Comparison of ENCODE assay signal across 18 cellular contexts in genomic region chr5:87605663-87606062, GRCh38.
A peak's percentile ranks its signal among the peaks of the same experiment; 100 is the strongest.
DNase-seq lines count a peak whose midpoint lies in the region; ATAC-seq and TF ChIP-seq lines count a peak whose summit lies in the region.
"Had no signal": no experiment of that assay in that cellular context is flagged by ENCODE, and none has a peak within 500 bp of the region (broad histone marks: within the 10 kb centered on the region; RNA-seq: fewer than 3 reads in every experiment).

No MANE protein-coding gene starts in this region.

- no peak overlapping the region for H3K9ac ChIP-seq in GM23248
- H3K9ac ChIP-seq: BLaER1 had no signal

- H3K9me3 Mint-ChIP-seq in WTC11 (peaks cover 16% of the 10 kb centered on the region; the same call in 1 of the 2 replicates), neural crest cell (no peaks in the 10 kb centered on the region)
- no peaks in the 10 kb centered on the region for H3K9me3 Mint-ChIP-seq in activated T-helper 2 cell treated with anti-CD3 and anti-CD28 coated beads, Interferon-gamma antibody, Interleukin-2, Interleukin-4, amounts not matched to agents 10 μg/mL and 5 μg/mL and 100 μg/mL, durations not matched to agents 14 hours and 24 hours and 36 hours

- H3K4me1 ChIP-seq in transverse colon = no peaks in the 10 kb centered on the region
- no peaks in the 10 kb centered on the region for H3K4me1 ChIP-seq in GM23248 (ENCODE audit: insufficient read depth)
- H3K4me1 ChIP-seq: BLaER1, Caco-2 had no signal

- H3F3A ChIP-seq in GM23248 (ENCODE audit: insufficient read depth) = no peaks in the 10 kb centered on the region

- H3K79me2 ChIP-seq in GM23248 (ENCODE audit: insufficient read depth) = no peaks in the 10 kb centered on the region

- H3K27me3 ChIP-seq in H7 (ENCODE audit: control insufficient read depth, insufficient read depth, low read length) = no peaks in the 10 kb centered on the region
- H3K27me3 ChIP-seq in transverse colon = no peaks in the 10 kb centered on the region
- no peaks in the 10 kb centered on the region for H3K27me3 ChIP-seq in GM23248 (replicated peaks; ENCODE audit: insufficient read depth)
- H3K27me3 ChIP-seq: BLaER1 had no signal

- 79% methylated on average over 2 of the region's 2 CpGs; no CpG with 5 or more reads in 1 of the 2 donors for WGBS in transverse colon (ENCODE audit: low coverage in 1 of 2), 2 donors
- WGBS in GM23248 (ENCODE audit: low coverage in 1 of 2, low lambda C conversion rate in 2 of 2, missing lambda C conversion rate in 2 of 2), 2 experiments = 5 to 10% methylated on average over 2 of the region's 2 CpGs

- DNase-seq in ELF-1 (ENCODE audit: low read depth, low spot score) = peak; percentile 5
- DNase-seq in H7 = peak; percentile 3
- no peak for DNase-seq in WTC11 (ENCODE audit: low spot score)
- DNase-seq in neural crest cell (ENCODE audit: low read depth, low spot score) = no peak
- no peak for DNase-seq in transverse colon
- no peak for DNase-seq in GM23248
- no peak for DNase-seq in activated T-helper 2 cell treated with anti-CD3 and anti-CD28 coated beads, Interferon-gamma antibody, Interleukin-2, Interleukin-4, amounts not matched to agents 10 μg/mL and 5 μg/mL and 100 μg/mL, durations not matched to agents 14 hours and 24 hours and 36 hours (ENCODE audit: low spot score)
- DNase-seq in posterior vena cava (ENCODE audit: low spot score) = no peak
- DNase-seq: Caco-2; CD4-positive, CD25-positive, alpha-beta regulatory T cell; CD8-positive, alpha-beta T cell; DMS79; EL; GF-D8 had no signal

- TF ChIP-seq EP300 in transverse colon (IDR thresholded peaks at IDR 0.05; ENCODE audit: low read depth) = no peak

- ATAC-seq in WTC11 = peak; percentile 91
- ATAC-seq: CD8-positive, alpha-beta T cell; HCT116 had no signal

- intact Hi-C loops in transverse colon (cut with DNase I; ENCODE audit: low total_unique reads) (no loop called here), posterior vena cava (cut with DNase I) (no loop called here)
- intact Hi-C loops in activated T-helper 2 cell treated with anti-CD3 and anti-CD28 coated beads, Interferon-gamma antibody, Interleukin-2, Interleukin-4, amounts not matched to agents 10 μg/mL and 5 μg/mL and 100 μg/mL, durations not matched to agents 14 hours and 24 hours and 36 hours (cut with micrococcal nuclease) = no loop called here

- H3K9me3 ChIP-seq in transverse colon (no peaks in the 10 kb centered on the region), GM23248 (ENCODE audit: low read depth) (no peaks in the 10 kb centered on the region)
- H3K9me3 ChIP-seq: BLaER1, Caco-2 had no signal

- H3K27ac Mint-ChIP-seq in WTC11 (no peak overlapping the region), neural crest cell (ENCODE audit: unreplicated experiment) (peak overlapping the region; percentile 51)
- no peak overlapping the region for H3K27ac Mint-ChIP-seq in activated T-helper 2 cell treated with anti-CD3 and anti-CD28 coated beads, Interferon-gamma antibody, Interleukin-2, Interleukin-4, amounts not matched to agents 10 μg/mL and 5 μg/mL and 100 μg/mL, durations not matched to agents 14 hours and 24 hours and 36 hours
- H3K27ac Mint-ChIP-seq: B cell; CD4-positive, CD25-positive, alpha-beta regulatory T cell; CD8-positive, alpha-beta T cell had no signal

- H3K36me3 Mint-ChIP-seq in WTC11 = no peaks in the 10 kb centered on the region; the same call in 1 of the 2 replicates
- no peaks in the 10 kb centered on the region for H3K36me3 Mint-ChIP-seq in neural crest cell (ENCODE audit: low read depth)
- no peaks in the 10 kb centered on the region for H3K36me3 Mint-ChIP-seq in activated T-helper 2 cell treated with anti-CD3 and anti-CD28 coated beads, Interferon-gamma antibody, Interleukin-2, Interleukin-4, amounts not matched to agents 10 μg/mL and 5 μg/mL and 100 μg/mL, durations not matched to agents 14 hours and 24 hours and 36 hours (ENCODE audit: low read depth)
- H3K36me3 Mint-ChIP-seq: CD4-positive, CD25-positive, alpha-beta regulatory T cell; CD8-positive, alpha-beta T cell had no signal

- no peak for TF ChIP-seq POLR2A in transverse colon (IDR thresholded peaks at IDR 0.05)

- peaks cover 9% of the 10 kb centered on the region for H3K4me1 Mint-ChIP-seq in WTC11
- no peaks in the 10 kb centered on the region for H3K4me1 Mint-ChIP-seq in neural crest cell
- no peaks in the 10 kb centered on the region for H3K4me1 Mint-ChIP-seq in activated T-helper 2 cell treated with anti-CD3 and anti-CD28 coated beads, Interferon-gamma antibody, Interleukin-2, Interleukin-4, amounts not matched to agents 10 μg/mL and 5 μg/mL and 100 μg/mL, durations not matched to agents 14 hours and 24 hours and 36 hours (ENCODE audit: low read depth)
- H3K4me1 Mint-ChIP-seq: B cell; CD4-positive, CD25-positive, alpha-beta regulatory T cell had no signal

- H3K36me3 ChIP-seq in H7 (replicated peaks; ENCODE audit: control insufficient read depth, insufficient read depth, low read length) (no peaks in the 10 kb centered on the region), transverse colon (no peaks in the 10 kb centered on the region), GM23248 (ENCODE audit: low read depth) (no peaks in the 10 kb centered on the region)
- H3K36me3 ChIP-seq: BLaER1 had no signal

- no peak overlapping the region for H3K4me2 ChIP-seq in GM23248 (ENCODE audit: unreplicated experiment)
- H3K4me2 ChIP-seq: BLaER1 had no signal

- POLR2A ChIA-PET in WTC11 (lab: Charles Lee) = no interaction called here

- no peaks in the 10 kb centered on the region for H4K20me1 ChIP-seq in GM23248 (ENCODE audit: insufficient read depth)
- H4K20me1 ChIP-seq: BLaER1 had no signal

- in situ Hi-C loops in transverse colon (cut with MboI; ENCODE audit: low pct_ligation_motif_present in 1 of 4, low pct_unique_long_range_greater_than_20kb in 1 of 4, low sequenced_read_pairs in 3 of 4) (no loop called here), GM23248 (cut with MboI) (no loop called here)

- H3K27ac ChIP-seq in transverse colon (no peak overlapping the region), GM23248 (no peak overlapping the region)
- H3K27ac ChIP-seq: BLaER1, C4-2B had no signal

- CTCF ChIA-PET in WTC11 (lab: Charles Lee) = no interaction called here

- H3K27me3 Mint-ChIP-seq in WTC11 (ENCODE audit: low read depth) (no peaks in the 10 kb centered on the region), neural crest cell (ENCODE audit: low read depth) (no peaks in the 10 kb centered on the region)
- no peaks in the 10 kb centered on the region for H3K27me3 Mint-ChIP-seq in activated T-helper 2 cell treated with anti-CD3 and anti-CD28 coated beads, Interferon-gamma antibody, Interleukin-2, Interleukin-4, amounts not matched to agents 10 μg/mL and 5 μg/mL and 100 μg/mL, durations not matched to agents 14 hours and 24 hours and 36 hours (ENCODE audit: low read depth)
- H3K27me3 Mint-ChIP-seq: B cell; CD4-positive, CD25-positive, alpha-beta regulatory T cell had no signal

- 0 out of 2 replicates have a peak, but pooled peaks cover 4% of the 10 kb centered on the region for H3K9me2 ChIP-seq in GM23248 (ENCODE audit: insufficient read depth)

- no peak overlapping the region for H3K4me3 Mint-ChIP-seq in WTC11
- no peak overlapping the region for H3K4me3 Mint-ChIP-seq in neural crest cell
- no peak overlapping the region for H3K4me3 Mint-ChIP-seq in activated T-helper 2 cell treated with anti-CD3 and anti-CD28 coated beads, Interferon-gamma antibody, Interleukin-2, Interleukin-4, amounts not matched to agents 10 μg/mL and 5 μg/mL and 100 μg/mL, durations not matched to agents 14 hours and 24 hours and 36 hours (ENCODE audit: low read depth)
- H3K4me3 Mint-ChIP-seq: B cell; CD4-positive, CD25-positive, alpha-beta regulatory T cell; CD8-positive, alpha-beta T cell had no signal

- no peak for TF ChIP-seq CTCF in WTC11 (IDR thresholded peaks at IDR 0.05)
- no peak for TF ChIP-seq CTCF in neural crest cell (conservative IDR thresholded peaks at IDR 0.05)
- no peak for TF ChIP-seq CTCF in transverse colon (IDR thresholded peaks at IDR 0.05)

- H2AFZ ChIP-seq in GM23248 = no peak overlapping the region

- H3K4me3 ChIP-seq in H7 (ENCODE audit: insufficient read depth, low read depth, low read length) (no peak overlapping the region), transverse colon (no peak overlapping the region), GM23248 (no peak overlapping the region)
- H3K4me3 ChIP-seq: BLaER1 had no signal

TF ChIP-seq in WTC11, 78 proteins besides CTCF, POLR2A, EP300 and RAD21:
- no peak for TF ChIP-seq NFE2L1 (CRISPR knock-in tag; IDR thresholded peaks at IDR 0.05)

Comparison
In these comparisons a context has a peak if more than half of its experiments do, and no peak if none do; other contexts are left out.
1. DNase-seq: peak in ELF-1 (single experiment) and H7 (single experiment); none in WTC11 (single experiment), neural crest cell (single experiment), transverse colon (single experiment), GM23248 (single experiment), activated T-helper 2 cell treated with anti-CD3 and anti-CD28 coated beads, Interferon-gamma antibody, Interleukin-2, Interleukin-4, amounts not matched to agents 10 μg/mL and 5 μg/mL and 100 μg/mL, durations not matched to agents 14 hours and 24 hours and 36 hours (single experiment) and posterior vena cava (single experiment).